2 cellular contexts compared by ENCODE assay signal in the genomic region with DNA sequence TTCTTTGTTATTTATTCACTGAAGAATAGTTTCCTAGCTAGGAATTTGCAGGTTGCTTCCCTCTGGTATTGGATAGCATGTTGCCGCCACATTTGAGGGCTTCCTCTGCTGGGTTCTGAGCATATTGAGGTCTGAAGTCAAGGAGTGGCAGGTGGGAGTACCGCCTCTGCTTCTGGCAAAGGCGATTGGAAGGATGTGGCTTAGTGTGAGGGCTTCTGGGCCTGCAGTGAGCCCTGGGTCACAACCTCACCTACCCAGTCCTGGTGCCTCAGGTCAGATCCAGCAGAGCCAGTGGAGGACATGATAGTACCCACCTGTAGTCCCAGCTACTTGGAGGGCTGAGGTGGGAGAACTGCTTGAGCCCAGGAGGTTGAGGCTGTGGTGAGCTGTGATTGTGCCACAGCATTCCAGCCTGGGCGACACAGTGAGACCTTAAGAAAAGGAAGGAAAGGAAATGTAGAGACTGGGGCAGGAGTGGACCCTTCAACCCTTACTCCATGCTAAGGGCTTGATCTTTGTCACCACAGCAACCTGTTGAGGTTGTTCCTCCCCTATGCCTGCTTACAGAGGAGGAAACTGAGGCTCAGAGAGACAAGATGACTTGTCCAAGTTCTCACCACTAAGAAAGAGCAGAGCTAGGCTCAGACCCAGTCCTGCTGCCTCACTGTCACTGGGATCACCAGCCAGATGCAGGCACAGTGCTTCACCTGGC.
TF ChIP-seq lines count a peak whose summit lies in the region.

No MANE protein-coding gene starts in this region.

TF ChIP-seq in HEK293, 187 proteins besides CTCF, POLR2A, EP300 and RAD21:
- TF ChIP-seq SCRT2 (tag by site-specific recombination; IDR thresholded peaks at IDR 0.05) (peak; percentile 87), EGR2 (tag by site-specific recombination; IDR thresholded peaks at IDR 0.05; ENCODE audit: low read depth) (0 out of 2 replicates have a peak, but pooled peaks have one; percentile 25), ZNF175 (tag by site-specific recombination; IDR thresholded peaks at IDR 0.05) (no peak), ZNF596 (tag by site-specific recombination; IDR thresholded peaks at IDR 0.05) (no peak), ZNF530 (tag by site-specific recombination; IDR thresholded peaks at IDR 0.05; ENCODE audit: low read depth) (no peak), SCRT1 (tag by site-specific recombination; IDR thresholded peaks at IDR 0.05; ENCODE audit: borderline replicate concordance) (peak; percentile 74), TRIM28 (IDR thresholded peaks at IDR 0.05; ENCODE audit: borderline replicate concordance, low read length) (peak; percentile 23; the same call in 1 of the 2 replicates), ZNF223 (tag by site-specific recombination; IDR thresholded peaks at IDR 0.05) (no peak), ZFHX2 (tag by site-specific recombination; conservative IDR thresholded peaks at IDR 0.05) (peak; percentile 30; the same call in 1 of the 2 replicates)
TF ChIP-seq in HEK293: peak in this region for 5.

TF ChIP-seq in H1, 55 proteins besides CTCF, POLR2A, EP300 and RAD21:
- no peak for TF ChIP-seq TAF7 (optimal IDR thresholded peaks at IDR 0.05; ENCODE audit: borderline replicate concordance, low read depth, low read length)
- TF ChIP-seq, protein P1, sequence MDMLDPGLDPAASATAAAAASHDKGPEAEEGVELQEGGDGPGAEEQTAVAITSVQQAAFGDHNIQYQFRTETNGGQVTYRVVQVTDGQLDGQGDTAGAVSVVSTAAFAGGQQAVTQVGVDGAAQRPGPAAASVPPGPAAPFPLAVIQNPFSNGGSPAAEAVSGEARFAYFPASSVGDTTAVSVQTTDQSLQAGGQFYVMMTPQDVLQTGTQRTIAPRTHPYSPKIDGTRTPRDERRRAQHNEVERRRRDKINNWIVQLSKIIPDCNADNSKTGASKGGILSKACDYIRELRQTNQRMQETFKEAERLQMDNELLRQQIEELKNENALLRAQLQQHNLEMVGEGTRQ (IDR thresholded peaks at IDR 0.05; ENCODE audit: low read length) = no peak
- TF ChIP-seq TAF1 (IDR thresholded peaks at IDR 0.05; ENCODE audit: low read depth, low read length) = no peak
- TF ChIP-seq JUN (IDR thresholded peaks at IDR 0.05; ENCODE audit: low read depth, low read length) = no peak
- TF ChIP-seq SUZ12 (IDR thresholded peaks at IDR 0.05; ENCODE audit: low read length) = no peak
- no peak for TF ChIP-seq RXRA (IDR thresholded peaks at IDR 0.05; ENCODE audit: insufficient read depth, low read depth, low read length)
- TF ChIP-seq, protein P2, sequence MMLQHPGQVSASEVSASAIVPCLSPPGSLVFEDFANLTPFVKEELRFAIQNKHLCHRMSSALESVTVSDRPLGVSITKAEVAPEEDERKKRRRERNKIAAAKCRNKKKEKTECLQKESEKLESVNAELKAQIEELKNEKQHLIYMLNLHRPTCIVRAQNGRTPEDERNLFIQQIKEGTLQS (IDR thresholded peaks at IDR 0.05; ENCODE audit: insufficient read depth, low read depth, low read length) = no peak
- no peak for TF ChIP-seq TEAD4 (IDR thresholded peaks at IDR 0.05; ENCODE audit: low read depth, low read length)
- no peak for TF ChIP-seq SIX5 (IDR thresholded peaks at IDR 0.05; ENCODE audit: low read depth, low read length)
- TF ChIP-seq SP1 (IDR thresholded peaks at IDR 0.05; ENCODE audit: low read depth, low read length) = no peak
- no peak for TF ChIP-seq EZH2 (IDR thresholded peaks at IDR 0.05; ENCODE audit: low read depth, low read length, severe bottlenecking)
- TF ChIP-seq, protein P3, sequence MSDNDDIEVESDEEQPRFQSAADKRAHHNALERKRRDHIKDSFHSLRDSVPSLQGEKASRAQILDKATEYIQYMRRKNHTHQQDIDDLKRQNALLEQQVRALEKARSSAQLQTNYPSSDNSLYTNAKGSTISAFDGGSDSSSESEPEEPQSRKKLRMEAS (IDR thresholded peaks at IDR 0.05) = no peak
- TF ChIP-seq, protein P4, sequence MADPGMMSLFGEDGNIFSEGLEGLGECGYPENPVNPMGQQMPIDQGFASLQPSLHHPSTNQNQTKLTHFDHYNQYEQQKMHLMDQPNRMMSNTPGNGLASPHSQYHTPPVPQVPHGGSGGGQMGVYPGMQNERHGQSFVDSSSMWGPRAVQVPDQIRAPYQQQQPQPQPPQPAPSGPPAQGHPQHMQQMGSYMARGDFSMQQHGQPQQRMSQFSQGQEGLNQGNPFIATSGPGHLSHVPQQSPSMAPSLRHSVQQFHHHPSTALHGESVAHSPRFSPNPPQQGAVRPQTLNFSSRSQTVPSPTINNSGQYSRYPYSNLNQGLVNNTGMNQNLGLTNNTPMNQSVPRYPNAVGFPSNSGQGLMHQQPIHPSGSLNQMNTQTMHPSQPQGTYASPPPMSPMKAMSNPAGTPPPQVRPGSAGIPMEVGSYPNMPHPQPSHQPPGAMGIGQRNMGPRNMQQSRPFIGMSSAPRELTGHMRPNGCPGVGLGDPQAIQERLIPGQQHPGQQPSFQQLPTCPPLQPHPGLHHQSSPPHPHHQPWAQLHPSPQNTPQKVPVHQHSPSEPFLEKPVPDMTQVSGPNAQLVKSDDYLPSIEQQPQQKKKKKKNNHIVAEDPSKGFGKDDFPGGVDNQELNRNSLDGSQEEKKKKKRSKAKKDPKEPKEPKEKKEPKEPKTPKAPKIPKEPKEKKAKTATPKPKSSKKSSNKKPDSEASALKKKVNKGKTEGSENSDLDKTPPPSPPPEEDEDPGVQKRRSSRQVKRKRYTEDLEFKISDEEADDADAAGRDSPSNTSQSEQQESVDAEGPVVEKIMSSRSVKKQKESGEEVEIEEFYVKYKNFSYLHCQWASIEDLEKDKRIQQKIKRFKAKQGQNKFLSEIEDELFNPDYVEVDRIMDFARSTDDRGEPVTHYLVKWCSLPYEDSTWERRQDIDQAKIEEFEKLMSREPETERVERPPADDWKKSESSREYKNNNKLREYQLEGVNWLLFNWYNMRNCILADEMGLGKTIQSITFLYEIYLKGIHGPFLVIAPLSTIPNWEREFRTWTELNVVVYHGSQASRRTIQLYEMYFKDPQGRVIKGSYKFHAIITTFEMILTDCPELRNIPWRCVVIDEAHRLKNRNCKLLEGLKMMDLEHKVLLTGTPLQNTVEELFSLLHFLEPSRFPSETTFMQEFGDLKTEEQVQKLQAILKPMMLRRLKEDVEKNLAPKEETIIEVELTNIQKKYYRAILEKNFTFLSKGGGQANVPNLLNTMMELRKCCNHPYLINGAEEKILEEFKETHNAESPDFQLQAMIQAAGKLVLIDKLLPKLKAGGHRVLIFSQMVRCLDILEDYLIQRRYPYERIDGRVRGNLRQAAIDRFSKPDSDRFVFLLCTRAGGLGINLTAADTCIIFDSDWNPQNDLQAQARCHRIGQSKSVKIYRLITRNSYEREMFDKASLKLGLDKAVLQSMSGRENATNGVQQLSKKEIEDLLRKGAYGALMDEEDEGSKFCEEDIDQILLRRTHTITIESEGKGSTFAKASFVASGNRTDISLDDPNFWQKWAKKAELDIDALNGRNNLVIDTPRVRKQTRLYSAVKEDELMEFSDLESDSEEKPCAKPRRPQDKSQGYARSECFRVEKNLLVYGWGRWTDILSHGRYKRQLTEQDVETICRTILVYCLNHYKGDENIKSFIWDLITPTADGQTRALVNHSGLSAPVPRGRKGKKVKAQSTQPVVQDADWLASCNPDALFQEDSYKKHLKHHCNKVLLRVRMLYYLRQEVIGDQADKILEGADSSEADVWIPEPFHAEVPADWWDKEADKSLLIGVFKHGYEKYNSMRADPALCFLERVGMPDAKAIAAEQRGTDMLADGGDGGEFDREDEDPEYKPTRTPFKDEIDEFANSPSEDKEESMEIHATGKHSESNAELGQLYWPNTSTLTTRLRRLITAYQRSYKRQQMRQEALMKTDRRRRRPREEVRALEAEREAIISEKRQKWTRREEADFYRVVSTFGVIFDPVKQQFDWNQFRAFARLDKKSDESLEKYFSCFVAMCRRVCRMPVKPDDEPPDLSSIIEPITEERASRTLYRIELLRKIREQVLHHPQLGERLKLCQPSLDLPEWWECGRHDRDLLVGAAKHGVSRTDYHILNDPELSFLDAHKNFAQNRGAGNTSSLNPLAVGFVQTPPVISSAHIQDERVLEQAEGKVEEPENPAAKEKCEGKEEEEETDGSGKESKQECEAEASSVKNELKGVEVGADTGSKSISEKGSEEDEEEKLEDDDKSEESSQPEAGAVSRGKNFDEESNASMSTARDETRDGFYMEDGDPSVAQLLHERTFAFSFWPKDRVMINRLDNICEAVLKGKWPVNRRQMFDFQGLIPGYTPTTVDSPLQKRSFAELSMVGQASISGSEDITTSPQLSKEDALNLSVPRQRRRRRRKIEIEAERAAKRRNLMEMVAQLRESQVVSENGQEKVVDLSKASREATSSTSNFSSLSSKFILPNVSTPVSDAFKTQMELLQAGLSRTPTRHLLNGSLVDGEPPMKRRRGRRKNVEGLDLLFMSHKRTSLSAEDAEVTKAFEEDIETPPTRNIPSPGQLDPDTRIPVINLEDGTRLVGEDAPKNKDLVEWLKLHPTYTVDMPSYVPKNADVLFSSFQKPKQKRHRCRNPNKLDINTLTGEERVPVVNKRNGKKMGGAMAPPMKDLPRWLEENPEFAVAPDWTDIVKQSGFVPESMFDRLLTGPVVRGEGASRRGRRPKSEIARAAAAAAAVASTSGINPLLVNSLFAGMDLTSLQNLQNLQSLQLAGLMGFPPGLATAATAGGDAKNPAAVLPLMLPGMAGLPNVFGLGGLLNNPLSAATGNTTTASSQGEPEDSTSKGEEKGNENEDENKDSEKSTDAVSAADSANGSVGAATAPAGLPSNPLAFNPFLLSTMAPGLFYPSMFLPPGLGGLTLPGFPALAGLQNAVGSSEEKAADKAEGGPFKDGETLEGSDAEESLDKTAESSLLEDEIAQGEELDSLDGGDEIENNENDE (IDR thresholded peaks at IDR 0.05; ENCODE audit: insufficient replicate concordance, low read length) = no peak
